In genomic region chr21:45982758-45983731, GRCh38 we compare ENCODE assay signal across 8 cellular contexts. TPM values are rescaled to one million over a fixed set of nuclear protein-coding genes. Genes with fewer than 3 reads are reported as not detected.
DNase-seq lines count a peak whose midpoint lies in the region; ATAC-seq, FAIRE-seq and TF ChIP-seq lines count a peak whose summit lies in the region.

No MANE protein-coding gene starts in this region.

- no peak overlapping the region for H2AFZ ChIP-seq in H1 (ENCODE audit: low read length)

- no peak overlapping the region for H2BK15ac ChIP-seq in H1 (ENCODE audit: low read length)

- peak overlapping the region; percentile 84 for H3K4me3 ChIP-seq in AG04449 (ENCODE audit: low read depth, low read length)
- H3K4me3 ChIP-seq in HUES48 (ENCODE audit: low read depth, low read length), result peak overlapping the region; percentile 83
- H3K4me3 ChIP-seq in H1 (ENCODE audit: extremely low read depth in 1 of 4, insufficient read depth in 2 of 4, low read depth in 3 of 4, low read length in 4 of 4), result peak overlapping the region; percentile 62 to 91 (median 76)

- 0 out of 2 replicates have a peak overlapping the region, but pooled peaks have one; percentile 23 for H2BK12ac ChIP-seq in H1 (ENCODE audit: low read depth, low read length)

- POLR2A ChIA-PET in AG04449 (lab: Yijun Ruan, JAX), result interaction anchor here (1.1 to 3.1 kb wide), 9 partner anchors 9 to 146 kb away, joined by 3 to 21 read pairs (median 9); no protein-coding TSS in a partner anchor
- POLR2A ChIA-PET in H1 (lab: Charles Lee; ENCODE audit: partially characterized antibody), result interaction anchor here (1.2 to 1.4 kb wide), 2 partner anchors 138 to 146 kb away, joined by 3 to 4 read pairs; no protein-coding TSS in a partner anchor
- POLR2A ChIA-PET in HEK293T (lab: Yijun Ruan, JAX), result interaction anchor here (0.9 to 1.5 kb wide), 3 partner anchors 10 to 160 kb away, joined by 3 to 8 read pairs (median 3); no protein-coding TSS in a partner anchor

- no peak for ATAC-seq in GM19467 (IDR thresholded peaks at IDR 0.05; ENCODE audit: unreplicated experiment)

- H3K27ac Mint-ChIP-seq in nephron, result peak overlapping the region in 1 of 3 experiments; percentile 74

- H3K4me2 ChIP-seq in H1 (ENCODE audit: insufficient read depth in 1 of 2, low read depth in 2 of 2, low read length in 2 of 2), result peak overlapping the region; percentile 68 to 99

- peaks cover 14% of the 10 kb centered on the region; the same call in 1 of the 2 replicates for H3K23me2 ChIP-seq in H1 (ENCODE audit: low read depth, low read length)

- no peak overlapping the region for H3K56ac ChIP-seq in H1 (replicated peaks; ENCODE audit: insufficient read length, low read depth, low read length)

- peaks cover 0 to 9% of the 10 kb centered on the region in 2 experiments for H4K20me1 ChIP-seq in H1 (replicated peaks in 1 of 2; ENCODE audit: control insufficient read depth in 1 of 2, insufficient read depth in 2 of 2, low read length in 2 of 2)

- peak overlapping the region; percentile 82 to 88 (median 87) for H3K4me3 Mint-ChIP-seq in nephron

- peaks cover 10% of the 10 kb centered on the region for H3K27me3 ChIP-seq in HUES48 (ENCODE audit: control insufficient read depth, insufficient read depth, low read length)
- H3K27me3 ChIP-seq in H1 (replicated peaks in 1 of 4; ENCODE audit: control insufficient read depth in 3 of 4, extremely low read depth in 1 of 4, insufficient read depth in 3 of 4, low read length in 3 of 4), result peaks cover 0 to 18% (median 5%) of the 10 kb centered on the region in 4 experiments; a peak in 4 of 7 replicates

- CTCF ChIA-PET in AG04449 (lab: Yijun Ruan, JAX) (interaction anchor here (1.3 to 2.4 kb wide), 3 partner anchors 115 to 160 kb away, joined by 3 to 5 read pairs (median 4); partner anchors contain the start of gene COL6A2), H1 (lab: Charles Lee; ENCODE audit: partially characterized antibody) (interaction anchor here (0.6 to 1.5 kb wide), 3 partner anchors 9 to 225 kb away, joined by 3 to 4 read pairs (median 4); no protein-coding TSS in a partner anchor), HEK293T (lab: Yijun Ruan, JAX) (interaction anchor here (0.6 to 1.0 kb wide), 2 partner anchors 9 to 12 kb away, joined by 3 read pairs; no protein-coding TSS in a partner anchor)

- no peak for TF ChIP-seq RAD21 in H1 (IDR thresholded peaks at IDR 0.05 in 1 of 2, conservative IDR thresholded peaks at IDR 0.05 in 1 of 2; ENCODE audit: low read depth in 2 of 2, low read length in 2 of 2)

- peaks cover 4% of the 10 kb centered on the region; the same call in 1 of the 2 replicates for H3K79me1 ChIP-seq in H1 (ENCODE audit: low read depth, low read length)

- H3K27me3 Mint-ChIP-seq in nephron (ENCODE audit: low read depth), result peaks cover 15% of the 10 kb centered on the region

- H4K5ac ChIP-seq in H1 (ENCODE audit: insufficient read length, low read depth, low read length), result no peak overlapping the region

- TF ChIP-seq CTCF in AG04449 (IDR thresholded peaks at IDR 0.05; ENCODE audit: insufficient read depth, low read length, missing control alignments) (peak; percentile 0), H1 (IDR thresholded peaks at IDR 0.05; ENCODE audit: control extremely low read depth in 1 of 3, insufficient read depth in 1 of 3, low read depth in 1 of 3, low read length in 3 of 3) (no peak), nephron (IDR thresholded peaks at IDR 0.05; ENCODE audit: unreplicated experiment in 3 of 3) (no peak)

- H3K36me3 Mint-ChIP-seq in nephron (ENCODE audit: low read depth), result peaks cover 21% of the 10 kb centered on the region

- no peak overlapping the region for H3K4ac ChIP-seq in H1 (replicated peaks; ENCODE audit: insufficient read length, low read depth, low read length)

- WGBS in H1 (ENCODE audit: extremely low coverage in 1 of 2, insufficient coverage in 1 of 2, insufficient read length in 1 of 2, insufficient replicate concordance in 2 of 2, low coverage in 1 of 2, low lambda C conversion rate in 2 of 2, missing lambda C conversion rate in 1 of 2), 2 experiments, result 57% methylated on average over 36 of the region's 53 CpGs; no CpG with 5 or more reads in 1 of the 2 experiments

- no peak overlapping the region for H2AK5ac ChIP-seq in H1 (ENCODE audit: low read depth, low read length)

- no peaks in the 10 kb centered on the region for H3K9me3 ChIP-seq in HUES48 (ENCODE audit: control insufficient read depth, insufficient read depth, low read length)
- no peaks in the 10 kb centered on the region for H3K9me3 ChIP-seq in H1 (ENCODE audit: insufficient read depth in 2 of 2, low read depth in 1 of 2, low read length in 1 of 2)

- DNase-seq in AG04449 (ENCODE audit: low read depth, low spot score) (no peak), H1 (ENCODE audit: low read depth in 1 of 2, low spot score in 2 of 2) (peak in 1 of 2 experiments; percentile 55), HEK293T (ENCODE audit: extremely low spot score) (no peak), NCI-H2227 treated with DMSO at 0.1 percent for 48 hours (lab: John Stamatoyannopoulos, UW) (no peak)
- DNase-seq in NK-92 treated with Interleukin-12 subunit alpha and Interleukin-12 subunit beta, amount 100 ng/mL, for 24 hours (lab: John Stamatoyannopoulos, UW), result no peak

- H3K18ac ChIP-seq in H1 (ENCODE audit: extremely low read depth, low read length), result peak overlapping the region; percentile 60; the same call in 1 of the 2 replicates

- no peak for TF ChIP-seq POLR2A in H1 (IDR thresholded peaks at IDR 0.05; ENCODE audit: control extremely low read depth in 1 of 2, low read depth in 2 of 2, low read length in 2 of 2)

- H4K8ac ChIP-seq in H1 (ENCODE audit: extremely low read depth, insufficient read depth, low read length), result 0 out of 2 replicates have a peak overlapping the region, but pooled peaks have one; percentile 35

- H3K36me3 ChIP-seq in HUES48 (ENCODE audit: control insufficient read depth, insufficient read depth, low read length) (peaks cover 35% of the 10 kb centered on the region), H1 (ENCODE audit: control insufficient read depth in 2 of 4, insufficient read depth in 4 of 4, low read length in 3 of 4) (peaks cover 0 to 32% (median 12%) of the 10 kb centered on the region in 4 experiments; a peak in 5 of 8 replicates)

- H4K91ac ChIP-seq in H1 (replicated peaks; ENCODE audit: insufficient read length, low read length), result no peak overlapping the region

- H3K79me2 ChIP-seq in H1 (ENCODE audit: control insufficient read depth in 1 of 2, insufficient read depth in 2 of 2, low read length in 2 of 2), result 0 out of 4 replicates have a peak, but pooled peaks cover 0 to 4% of the 10 kb centered on the region in 2 experiments

- H3K23ac ChIP-seq in H1 (ENCODE audit: insufficient read length), result no peak overlapping the region

- no peaks in the 10 kb centered on the region for H3K9me3 Mint-ChIP-seq in nephron

- H2BK5ac ChIP-seq in H1 (ENCODE audit: low read depth, low read length), result 0 out of 2 replicates have a peak overlapping the region, but pooled peaks have one; percentile 49

- no peak overlapping the region for H2BK20ac ChIP-seq in H1 (ENCODE audit: low read length)

- no peak overlapping the region for H3K27ac ChIP-seq in HUES48 (ENCODE audit: low read depth, low read length)
- H3K27ac ChIP-seq in H1 (ENCODE audit: low read depth, low read length), result no peak overlapping the region

- H3K14ac ChIP-seq in H1 (ENCODE audit: insufficient read length), result no peak overlapping the region

- no peak overlapping the region for H2BK120ac ChIP-seq in H1 (replicated peaks; ENCODE audit: low read depth, low read length)

- TF ChIP-seq EP300 in H1 (IDR thresholded peaks at IDR 0.05; ENCODE audit: borderline replicate concordance in 1 of 2, low read depth in 2 of 2, low read length in 2 of 2), result no peak

- peaks cover 16% of the 10 kb centered on the region for H3K4me1 Mint-ChIP-seq in nephron

- FAIRE-seq in H1 (lab: Jason Lieb, UNC), result no peak

- peak overlapping the region; percentile 21; the same call in 1 of the 2 replicates for H3K9ac ChIP-seq in HUES48 (ENCODE audit: low read depth, low read length)
- H3K9ac ChIP-seq in H1 (replicated peaks in 1 of 4; ENCODE audit: extremely low read depth in 1 of 4, low read depth in 3 of 4, low read length in 3 of 4), result no peak overlapping the region; a peak in 1 of 7 replicates

- peaks cover 6% of the 10 kb centered on the region; the same call in 1 of the 2 replicates for H3K4me1 ChIP-seq in HUES48 (ENCODE audit: control insufficient read depth, insufficient read depth, low read length)
- H3K4me1 ChIP-seq in H1 (replicated peaks in 1 of 4; ENCODE audit: control insufficient read depth in 3 of 4, insufficient read depth in 4 of 4, low read length in 3 of 4), result peaks cover 0 to 16% (median 9%) of the 10 kb centered on the region in 4 experiments; a peak in 6 of 7 replicates

TF ChIP-seq in H1, 55 proteins besides CTCF, POLR2A, EP300 and RAD21 (continues in another document):
- TF ChIP-seq FOSL1 (IDR thresholded peaks at IDR 0.05; ENCODE audit: insufficient read depth, low read depth, low read length), result no peak
- TF ChIP-seq SIRT6 (IDR thresholded peaks at IDR 0.05; ENCODE audit: low read length), result no peak
- no peak for TF ChIP-seq NRF1 (IDR thresholded peaks at IDR 0.05; ENCODE audit: low read depth, low read length)
- TF ChIP-seq NANOG (IDR thresholded peaks at IDR 0.05; ENCODE audit: insufficient read depth, low read depth, low read length, poor library complexity, severe bottlenecking), result no peak
- no peak for TF ChIP-seq RNF2 (IDR thresholded peaks at IDR 0.05; ENCODE audit: borderline replicate concordance, low read depth, low read length, missing control alignments, poor library complexity, severe bottlenecking)
- TF ChIP-seq SUZ12 (IDR thresholded peaks at IDR 0.05; ENCODE audit: low read length), result no peak

TF ChIP-seq in HEK293T, 16 proteins besides CTCF, POLR2A, EP300 and RAD21 (continues in another document):
- no peak for TF ChIP-seq CTBP1 (IDR thresholded peaks at IDR 0.05; ENCODE audit: borderline replicate concordance)
- no peak for TF ChIP-seq ELF4 (IDR thresholded peaks at IDR 0.05)
- no peak for TF ChIP-seq TARDBP (IDR thresholded peaks at IDR 0.05)
- no peak for TF ChIP-seq NFRKB (IDR thresholded peaks at IDR 0.05)

RNA-seq across cellular contexts. Expression of gene COL6A1, which starts 1.5 kb away (rescaled TPM):
- 100 and 104 TPM in 2 replicates for total RNA-seq in H1 (2021; fragmentation: NEBNext Ultra II Directional; extraction: Animal tissue kit (Norgen Biotek cat#: 25700))
- polyA plus RNA-seq in H1 (2011; rRNA removed), result 115 and 212 TPM in 2 replicates
- polyA plus RNA-seq in H1 (2011; cell fraction: cytosol; rRNA removed), result 118 TPM
- polyA plus RNA-seq in H1 (2011; cell fraction: nucleus; rRNA removed), result 658 TPM
- polyA plus RNA-seq in H1 (2012, experiment 1 of 2), result 110 to 163 TPM (median 152 TPM) in 4 replicates
- 98.6 TPM for polyA plus RNA-seq in H1 (2012, experiment 2 of 2)
- polyA plus RNA-seq in H1 (2013, experiment 1 of 2), result 176 TPM
- 154 TPM for polyA plus RNA-seq in H1 (2013, experiment 2 of 2)
- 32.7 and 35.2 TPM in 2 replicates for polyA minus RNA-seq in H1 (2011; rRNA and poly(A)+ RNA removed)
- polyA minus RNA-seq in H1 (2011; cell fraction: cytosol; rRNA and poly(A)+ RNA removed), result 53.2 TPM
- 70.5 TPM for polyA minus RNA-seq in H1 (2011; cell fraction: nucleus; rRNA and poly(A)+ RNA removed)
